1 cellular context compared by ENCODE assay signal in the genomic region with DNA sequence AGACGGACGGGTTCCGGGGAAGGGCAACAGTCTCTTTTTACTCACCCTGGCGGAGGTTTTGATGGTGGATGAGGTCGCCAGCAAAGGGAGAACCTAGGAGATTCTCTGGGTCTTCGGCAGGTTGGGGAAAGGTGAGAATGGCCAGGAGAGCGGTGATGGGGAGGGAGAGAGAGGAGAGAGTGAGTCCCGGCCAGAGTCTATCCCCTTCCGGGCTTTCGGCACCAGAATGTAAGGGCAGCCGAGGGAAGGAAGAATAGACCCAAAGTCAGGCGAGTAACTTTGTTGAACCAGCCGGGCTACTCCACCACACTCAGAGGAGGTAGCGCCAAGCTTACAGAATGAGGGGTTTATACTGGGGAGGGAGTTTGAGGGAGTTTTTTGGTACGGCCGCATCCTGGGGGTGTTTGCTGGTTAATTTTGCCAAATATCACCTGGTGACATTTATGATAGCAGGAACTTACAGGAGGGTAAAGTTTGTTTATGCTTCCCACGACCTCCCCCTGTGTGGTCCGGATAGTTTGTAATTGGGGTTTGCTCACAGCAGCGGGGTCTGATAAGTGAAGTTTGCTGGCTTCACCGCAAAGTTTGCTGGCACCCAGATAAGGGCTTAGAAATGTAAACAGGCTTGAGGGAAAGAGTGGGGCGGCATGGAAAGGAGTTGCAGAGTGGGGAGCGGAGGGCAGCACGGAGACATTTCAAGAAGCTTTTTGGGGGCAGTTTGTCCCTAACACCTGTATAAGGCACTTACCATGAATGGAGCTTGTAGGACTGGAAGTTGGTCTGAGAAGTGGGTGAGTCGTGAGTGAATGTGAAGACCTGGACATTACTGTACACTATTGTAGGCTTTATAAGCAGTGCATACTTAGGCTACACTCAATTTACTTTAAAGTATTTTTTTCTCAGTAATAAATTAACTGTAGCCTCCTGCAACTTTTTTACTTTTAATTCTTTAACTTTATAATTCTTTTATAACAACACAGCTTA.
TF ChIP-seq lines count a peak whose summit lies in the region.

No MANE protein-coding gene starts in this region.

TF ChIP-seq in K562, 482 proteins besides CTCF, POLR2A, EP300 and RAD21 (continued from another document and continues in another):
- TF ChIP-seq ATF2 (CRISPR knock-in tag; IDR thresholded peaks at IDR 0.05) (no peak), ETS2 (tag; IDR thresholded peaks at IDR 0.05; ENCODE audit: borderline replicate concordance, poor library complexity, severe bottlenecking) (no peak), EWSR1 (IDR thresholded peaks at IDR 0.05; ENCODE audit: borderline replicate concordance, low read depth, partially characterized antibody) (no peak), FOXA3 (CRISPR knock-in tag; conservative IDR thresholded peaks at IDR 0.05 in 1 of 2, IDR thresholded peaks at IDR 0.05 in 1 of 2) (peak; percentile 94 to 95), ATF6 (CRISPR knock-in tag; IDR thresholded peaks at IDR 0.05) (no peak), KDM5B (IDR thresholded peaks at IDR 0.05; ENCODE audit: insufficient replicate concordance, low read depth, low read length) (peak; percentile 61), MTA2 (IDR thresholded peaks at IDR 0.05; ENCODE audit: low read depth) (peak; percentile 97), PHB (CRISPR knock-in tag; IDR thresholded peaks at IDR 0.05) (no peak), ELK1 (CRISPR knock-in tag; IDR thresholded peaks at IDR 0.05) (no peak), NCOA6 (IDR thresholded peaks at IDR 0.05) (0 out of 2 replicates have a peak, but pooled peaks have one; percentile 61), SETDB1 (IDR thresholded peaks at IDR 0.05; ENCODE audit: low read length) (no peak), TCF15 (CRISPR knock-in tag; IDR thresholded peaks at IDR 0.05) (no peak), ZFX (CRISPR knock-in tag; IDR thresholded peaks at IDR 0.05) (no peak), ILF3 (IDR thresholded peaks at IDR 0.05; ENCODE audit: borderline replicate concordance) (0 out of 2 replicates have a peak, but pooled peaks have one; percentile 41), ZNF3 (CRISPR knock-in tag; IDR thresholded peaks at IDR 0.05) (no peak), POLR2G (IDR thresholded peaks at IDR 0.05; ENCODE audit: low read depth, low read length) (no peak), ELF4 (CRISPR knock-in tag; IDR thresholded peaks at IDR 0.05) (peak; percentile 91), ZNF639 (CRISPR knock-in tag; conservative IDR thresholded peaks at IDR 0.05 in 1 of 2, IDR thresholded peaks at IDR 0.05 in 1 of 2) (peak in 1 of 2 experiments; percentile 61; a peak in 1 of 4 replicates), BRD4 (IDR thresholded peaks at IDR 0.05) (no peak), ESRRA (IDR thresholded peaks at IDR 0.05; ENCODE audit: borderline replicate concordance, low read depth) (peak; percentile 95; the same call in 1 of the 2 replicates), ELK3 (CRISPR knock-in tag; IDR thresholded peaks at IDR 0.05) (no peak), ZNF134 (CRISPR knock-in tag; conservative IDR thresholded peaks at IDR 0.05) (no peak; the same call in 1 of the 2 replicates), SMARCE1 (IDR thresholded peaks at IDR 0.05) (peak; percentile 98), SIN3A (IDR thresholded peaks at IDR 0.05; ENCODE audit: borderline replicate concordance in 2 of 2, control insufficient read depth in 1 of 2, low read depth in 2 of 2, low read length in 2 of 2) (no peak), U2AF2 (optimal IDR thresholded peaks at IDR 0.05; ENCODE audit: low read depth, low read length) (no peak), NELFE (IDR thresholded peaks at IDR 0.05; ENCODE audit: insufficient read depth, insufficient read length) (no peak), BRCA1 (IDR thresholded peaks at IDR 0.05) (no peak), BRCA1 (CRISPR knock-in tag; IDR thresholded peaks at IDR 0.05) (no peak), CREBBP (IDR thresholded peaks at IDR 0.05; ENCODE audit: low read depth, low read length) (no peak), NR1H2 (CRISPR knock-in tag; IDR thresholded peaks at IDR 0.05) (0 out of 2 replicates have a peak, but pooled peaks have one; percentile 63), GABPB1 (CRISPR knock-in tag; IDR thresholded peaks at IDR 0.05) (0 out of 2 replicates have a peak, but pooled peaks have one; percentile 28), TCF3 (CRISPR knock-in tag; IDR thresholded peaks at IDR 0.05) (peak; percentile 98), ZNF41 (CRISPR knock-in tag; conservative IDR thresholded peaks at IDR 0.05) (0 out of 2 replicates have a peak, but pooled peaks have one; percentile 23), MAFK (IDR thresholded peaks at IDR 0.05; ENCODE audit: low read length) (no peak), YBX1 (IDR thresholded peaks at IDR 0.05) (no peak), TOE1 (IDR thresholded peaks at IDR 0.05; ENCODE audit: borderline replicate concordance) (peak; percentile 75; the same call in 1 of the 2 replicates), TOE1 (CRISPR knock-in tag; IDR thresholded peaks at IDR 0.05; ENCODE audit: borderline replicate concordance, low read depth) (no peak), PREB (CRISPR knock-in tag; IDR thresholded peaks at IDR 0.05) (no peak)
- TF ChIP-seq, protein P1, sequence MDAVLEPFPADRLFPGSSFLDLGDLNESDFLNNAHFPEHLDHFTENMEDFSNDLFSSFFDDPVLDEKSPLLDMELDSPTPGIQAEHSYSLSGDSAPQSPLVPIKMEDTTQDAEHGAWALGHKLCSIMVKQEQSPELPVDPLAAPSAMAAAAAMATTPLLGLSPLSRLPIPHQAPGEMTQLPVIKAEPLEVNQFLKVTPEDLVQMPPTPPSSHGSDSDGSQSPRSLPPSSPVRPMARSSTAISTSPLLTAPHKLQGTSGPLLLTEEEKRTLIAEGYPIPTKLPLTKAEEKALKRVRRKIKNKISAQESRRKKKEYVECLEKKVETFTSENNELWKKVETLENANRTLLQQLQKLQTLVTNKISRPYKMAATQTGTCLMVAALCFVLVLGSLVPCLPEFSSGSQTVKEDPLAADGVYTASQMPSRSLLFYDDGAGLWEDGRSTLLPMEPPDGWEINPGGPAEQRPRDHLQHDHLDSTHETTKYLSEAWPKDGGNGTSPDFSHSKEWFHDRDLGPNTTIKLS (IDR thresholded peaks at IDR 0.05; ENCODE audit: borderline replicate concordance, low read depth), result 0 out of 2 replicates have a peak, but pooled peaks have one; percentile 15
- TF ChIP-seq, protein P2, sequence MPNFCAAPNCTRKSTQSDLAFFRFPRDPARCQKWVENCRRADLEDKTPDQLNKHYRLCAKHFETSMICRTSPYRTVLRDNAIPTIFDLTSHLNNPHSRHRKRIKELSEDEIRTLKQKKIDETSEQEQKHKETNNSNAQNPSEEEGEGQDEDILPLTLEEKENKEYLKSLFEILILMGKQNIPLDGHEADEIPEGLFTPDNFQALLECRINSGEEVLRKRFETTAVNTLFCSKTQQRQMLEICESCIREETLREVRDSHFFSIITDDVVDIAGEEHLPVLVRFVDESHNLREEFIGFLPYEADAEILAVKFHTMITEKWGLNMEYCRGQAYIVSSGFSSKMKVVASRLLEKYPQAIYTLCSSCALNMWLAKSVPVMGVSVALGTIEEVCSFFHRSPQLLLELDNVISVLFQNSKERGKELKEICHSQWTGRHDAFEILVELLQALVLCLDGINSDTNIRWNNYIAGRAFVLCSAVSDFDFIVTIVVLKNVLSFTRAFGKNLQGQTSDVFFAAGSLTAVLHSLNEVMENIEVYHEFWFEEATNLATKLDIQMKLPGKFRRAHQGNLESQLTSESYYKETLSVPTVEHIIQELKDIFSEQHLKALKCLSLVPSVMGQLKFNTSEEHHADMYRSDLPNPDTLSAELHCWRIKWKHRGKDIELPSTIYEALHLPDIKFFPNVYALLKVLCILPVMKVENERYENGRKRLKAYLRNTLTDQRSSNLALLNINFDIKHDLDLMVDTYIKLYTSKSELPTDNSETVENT (CRISPR knock-in tag; IDR thresholded peaks at IDR 0.05), result no peak
- TF ChIP-seq, protein P3, sequence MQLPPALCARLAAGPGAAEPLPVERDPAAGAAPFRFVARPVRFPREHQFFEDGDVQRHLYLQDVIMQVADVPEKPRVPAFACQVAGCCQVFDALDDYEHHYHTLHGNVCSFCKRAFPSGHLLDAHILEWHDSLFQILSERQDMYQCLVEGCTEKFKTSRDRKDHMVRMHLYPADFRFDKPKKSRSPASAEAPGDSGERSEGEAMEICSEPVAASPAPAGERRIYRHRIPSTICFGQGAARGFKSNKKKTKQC (CRISPR knock-in tag; IDR thresholded peaks at IDR 0.05), result no peak
- TF ChIP-seq, protein P4, sequence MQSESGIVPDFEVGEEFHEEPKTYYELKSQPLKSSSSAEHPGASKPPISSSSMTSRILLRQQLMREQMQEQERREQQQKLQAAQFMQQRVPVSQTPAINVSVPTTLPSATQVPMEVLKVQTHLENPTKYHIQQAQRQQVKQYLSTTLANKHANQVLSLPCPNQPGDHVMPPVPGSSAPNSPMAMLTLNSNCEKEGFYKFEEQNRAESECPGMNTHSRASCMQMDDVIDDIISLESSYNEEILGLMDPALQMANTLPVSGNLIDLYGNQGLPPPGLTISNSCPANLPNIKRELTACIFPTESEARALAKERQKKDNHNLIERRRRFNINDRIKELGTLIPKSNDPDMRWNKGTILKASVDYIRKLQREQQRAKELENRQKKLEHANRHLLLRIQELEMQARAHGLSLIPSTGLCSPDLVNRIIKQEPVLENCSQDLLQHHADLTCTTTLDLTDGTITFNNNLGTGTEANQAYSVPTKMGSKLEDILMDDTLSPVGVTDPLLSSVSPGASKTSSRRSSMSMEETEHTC (IDR thresholded peaks at IDR 0.05), result no peak; the same call in 1 of the 2 replicates
- TF ChIP-seq, protein P5, sequence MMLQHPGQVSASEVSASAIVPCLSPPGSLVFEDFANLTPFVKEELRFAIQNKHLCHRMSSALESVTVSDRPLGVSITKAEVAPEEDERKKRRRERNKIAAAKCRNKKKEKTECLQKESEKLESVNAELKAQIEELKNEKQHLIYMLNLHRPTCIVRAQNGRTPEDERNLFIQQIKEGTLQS (IDR thresholded peaks at IDR 0.05), result peak; percentile 31; the same call in 1 of the 2 replicates
- TF ChIP-seq, protein P5 (CRISPR knock-in tag; conservative IDR thresholded peaks at IDR 0.05), result peak; percentile 57; the same call in 1 of the 2 replicates
